24 cellular contexts compared by ENCODE assay signal in the genomic region with DNA sequence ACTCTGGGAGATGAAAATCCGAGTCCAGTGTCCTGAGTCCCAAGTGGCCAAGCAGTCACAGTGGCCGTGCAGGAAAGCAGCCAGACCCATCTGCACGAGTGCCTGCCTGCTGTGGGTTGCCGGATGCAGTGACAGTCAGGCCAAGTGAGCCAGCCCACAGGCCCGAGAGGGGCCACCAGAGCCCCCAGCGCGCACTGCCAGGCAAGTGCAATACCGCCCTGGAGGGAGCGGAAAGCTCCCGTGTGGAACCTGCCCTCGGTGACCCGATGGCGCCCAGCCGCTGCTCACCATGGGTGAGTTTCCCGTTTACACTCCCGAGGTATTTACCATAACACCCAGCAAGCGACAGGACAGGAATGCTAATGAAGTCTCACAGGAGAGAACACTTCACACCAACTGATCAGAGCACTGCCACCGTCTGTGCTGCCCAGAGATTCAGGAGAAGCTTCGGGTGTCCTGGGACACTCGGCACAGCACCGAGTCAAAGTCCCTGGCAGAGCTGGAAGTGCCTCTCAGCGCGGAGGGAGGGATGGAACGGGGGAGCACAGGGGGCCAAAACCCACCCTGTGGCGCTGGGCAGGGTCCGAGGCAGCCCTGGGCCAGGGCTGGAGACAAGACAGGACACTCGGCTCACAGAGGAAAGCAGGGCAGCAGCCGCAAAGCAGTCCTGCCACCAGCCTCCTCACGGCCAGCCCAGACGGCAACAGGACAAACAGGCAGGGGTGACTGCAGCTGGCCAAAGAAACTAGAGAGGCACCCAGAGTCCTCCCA. TPM values are rescaled to one million over a fixed set of nuclear protein-coding genes. Genes with fewer than 3 reads are reported as not detected.
DNase-seq lines count a peak whose midpoint lies in the region; ATAC-seq and TF ChIP-seq lines count a peak whose summit lies in the region.
"Had no signal": no experiment of that assay in that cellular context is flagged by ENCODE, and none has a peak within 500 bp of the region (broad histone marks: within the 10 kb centered on the region; RNA-seq: fewer than 3 reads in every experiment).

No MANE protein-coding gene starts in this region.

- no peaks in the 10 kb centered on the region for H3K27me3 Mint-ChIP-seq in T-helper 17 cell
- H3K27me3 Mint-ChIP-seq: activated CD8-positive, alpha-beta T cell treated with anti-CD3 and anti-CD28 coated beads for 36 hours; CD4-positive, CD25-positive, alpha-beta regulatory T cell; dendritic cell treated with granulocyte-macrophage colony-stimulating factor and Interleukin-4, amounts not matched to agents 40 ng/mL and 50 ng/mL, for 4 days; stimulated activated naive CD8-positive, alpha-beta T cell treated with anti-CD3 and anti-CD28 coated beads, Interleukin-15, amount 100 ng/mL, for 72 hours had no signal

- no peak overlapping the region for H3K4me2 ChIP-seq in MM.1S (ENCODE audit: low read depth, low read length)
- H3K4me2 ChIP-seq: PC-9 had no signal

- H3K4me3 ChIP-seq in iPS-15b (ENCODE audit: low read depth, low read length), result no peak overlapping the region
- no peak overlapping the region for H3K4me3 ChIP-seq in MM.1S (ENCODE audit: low read length)
- H3K4me3 ChIP-seq: adrenal gland, PC-9, tibial artery had no signal

- peaks cover 4% of the 10 kb centered on the region; the same call in 1 of the 2 replicates for H3K79me2 ChIP-seq in MM.1S (ENCODE audit: low read length)

- no peaks in the 10 kb centered on the region for H4K20me1 ChIP-seq in MM.1S (ENCODE audit: insufficient read depth, low read length)

- intact Hi-C loops in posterior vena cava (cut with DNase I), result loop anchor here in 1 of 2 donors (10.0 kb wide), 2 partner anchors 444 to 544 kb away; no protein-coding TSS in a partner anchor

- ATAC-seq in T-helper 17 cell (no peak), omental fat pad (ENCODE audit: low FRiP score) (no peak)
- ATAC-seq: activated CD8-positive, alpha-beta T cell treated with anti-CD3 and anti-CD28 coated beads for 36 hours; stimulated activated naive CD8-positive, alpha-beta T cell treated with anti-CD3 and anti-CD28 coated beads, Interleukin-15, amount 100 ng/mL, for 72 hours had no signal

- no peaks in the 10 kb centered on the region for H3K36me3 Mint-ChIP-seq in T-helper 17 cell (ENCODE audit: low read depth)

- H3K27me3 ChIP-seq in iPS-15b (ENCODE audit: control insufficient read depth, insufficient read depth, low read length), result no peaks in the 10 kb centered on the region
- no peaks in the 10 kb centered on the region for H3K27me3 ChIP-seq in MM.1S (replicated peaks; ENCODE audit: insufficient read depth, low read length)
- H3K27me3 ChIP-seq: adrenal gland, tibial artery had no signal

- H3K27ac ChIP-seq in MM.1S (ENCODE audit: low read length), result no peak overlapping the region
- H3K27ac ChIP-seq: PC-9, tibial artery had no signal

- peaks cover 17% of the 10 kb centered on the region for H3K4me1 Mint-ChIP-seq in T-helper 17 cell

- peak; percentile 34 for DNase-seq in ELF-1 (ENCODE audit: low read depth, low spot score)
- no peak for DNase-seq in T-helper 17 cell
- peak; percentile 78 for DNase-seq in posterior vena cava (ENCODE audit: low spot score)
- DNase-seq in MM.1S, result no peak
- no peak for DNase-seq in HPDE6-E6E7 (ENCODE audit: extremely low spot score)
- no peak for DNase-seq in omental fat pad (ENCODE audit: low spot score)
- DNase-seq: activated CD4-positive, CD25-positive, alpha-beta regulatory T cell treated with anti-CD3 and anti-CD28 coated beads, Interleukin-2, amount 50 U/mL, for 72 hours; activated CD8-positive, alpha-beta T cell treated with anti-CD3 and anti-CD28 coated beads for 36 hours; activated effector memory CD4-positive, alpha-beta T cell treated with anti-CD3 and anti-CD28 coated beads, Interleukin-2, amount 50 U/mL, for 16 hours; activated T-cell treated with anti-CD3 and anti-CD28 coated beads for 4 hours; CD4-positive, CD25-positive, alpha-beta regulatory T cell; GOT3; MV-4-11; NCI-H2171; NCI-H524; PC-9; retina; SHP77; stimulated activated naive CD8-positive, alpha-beta T cell treated with anti-CD3 and anti-CD28 coated beads, Interleukin-15, amount 100 ng/mL, for 72 hours; tibial artery had no signal

- H3F3A ChIP-seq in MM.1S (ENCODE audit: insufficient read depth, low read length), result no peaks in the 10 kb centered on the region

- H3K4me1 ChIP-seq in iPS-15b (ENCODE audit: control insufficient read depth, insufficient read depth, low read length) (peaks cover 5% of the 10 kb centered on the region), MM.1S (ENCODE audit: low read length) (no peaks in the 10 kb centered on the region)

- H3K4me3 Mint-ChIP-seq in T-helper 17 cell, result no peak overlapping the region
- H3K4me3 Mint-ChIP-seq: activated CD8-positive, alpha-beta T cell treated with anti-CD3 and anti-CD28 coated beads for 36 hours; CD4-positive, CD25-positive, alpha-beta regulatory T cell; dendritic cell treated with granulocyte-macrophage colony-stimulating factor and Interleukin-4, amounts not matched to agents 40 ng/mL and 50 ng/mL, for 4 days; stimulated activated naive CD8-positive, alpha-beta T cell treated with anti-CD3 and anti-CD28 coated beads, Interleukin-15, amount 100 ng/mL, for 72 hours had no signal

- peak overlapping the region; percentile 62 for H3K27ac Mint-ChIP-seq in T-helper 17 cell
- H3K27ac Mint-ChIP-seq: activated CD8-positive, alpha-beta T cell treated with anti-CD3 and anti-CD28 coated beads for 36 hours; dendritic cell treated with granulocyte-macrophage colony-stimulating factor and Interleukin-4, amounts not matched to agents 40 ng/mL and 50 ng/mL, for 4 days had no signal

- no peaks in the 10 kb centered on the region for H3K9me2 ChIP-seq in MM.1S (replicated peaks; ENCODE audit: insufficient read depth, low read length)

- H3K36me3 ChIP-seq in iPS-15b (ENCODE audit: control insufficient read depth, insufficient read depth, low read length), result peaks cover 58% of the 10 kb centered on the region
- peaks cover 37% of the 10 kb centered on the region; the same call in 1 of the 2 replicates for H3K36me3 ChIP-seq in MM.1S (replicated peaks; ENCODE audit: insufficient read depth, low read length)

- peak overlapping the region; percentile 3 for H3K9ac ChIP-seq in iPS-15b (ENCODE audit: low read depth, low read length)
- H3K9ac ChIP-seq in MM.1S (ENCODE audit: low read length), result no peak overlapping the region

- TF ChIP-seq CTCF in MM.1S (IDR thresholded peaks at IDR 0.05; ENCODE audit: low read length) (no peak), omental fat pad (IDR thresholded peaks at IDR 0.05) (no peak)

- no peaks in the 10 kb centered on the region for H3K9me3 ChIP-seq in T-helper 17 cell (ENCODE audit: control insufficient read depth, low read length, poor library complexity, severe bottlenecking)
- H3K9me3 ChIP-seq in iPS-15b (ENCODE audit: control insufficient read depth, insufficient read depth, low read length), result no peaks in the 10 kb centered on the region
- H3K9me3 ChIP-seq in MM.1S (replicated peaks; ENCODE audit: insufficient read depth, low read length), result no peaks in the 10 kb centered on the region
- H3K9me3 ChIP-seq: adrenal gland, tibial artery had no signal

- H2AFZ ChIP-seq in MM.1S (ENCODE audit: low read length), result no peak overlapping the region
- H2AFZ ChIP-seq: PC-9 had no signal

RNA-seq across cellular contexts. Expression of a gene that starts 21.3 kb away (rescaled TPM):
- 1 to 10 TPM; 2.0 to 2.8 TPM for total RNA-seq in T-helper 17 cell
- total RNA-seq in posterior vena cava, result under 1 TPM; 0.42 to 0.43 TPM
- 1 to 10 TPM in 3 of 4 donors, not detected in 1; 1.7 to 8.6 (median 1.8) TPM for total RNA-seq in omental fat pad
- total RNA-seq: glomerular endothelial cell had no signal

RNA-seq across cellular contexts. Expression of a gene that starts 33.5 kb away (rescaled TPM):
- total RNA-seq in T-helper 17 cell (100 to 1,000 TPM; 241 to 255 TPM), posterior vena cava (10 to 100 TPM; 50.9 to 57.3 TPM), omental fat pad (10 to 100 TPM; 32.0 to 77.9 (median 51.1) TPM)

RNA-seq across cellular contexts. Expression of a gene that starts 33.8 kb away (rescaled TPM):
- 100 to 1,000 TPM; 173 to 183 TPM for total RNA-seq in T-helper 17 cell
- total RNA-seq in posterior vena cava, result 10 to 100 TPM; 49.4 to 50.5 TPM
- total RNA-seq in omental fat pad, result 100 to 1,000 TPM in 2 of 4 donors, 10 to 100 TPM in 2; 56.7 to 139 (median 86.9) TPM

Comparison
In these comparisons a context has a peak if more than half of its experiments do, and no peak if none do; other contexts are left out.
1. DNase-seq: peak in ELF-1 (single experiment) and posterior vena cava (single experiment); none in T-helper 17 cell (0 of 3), MM.1S (single experiment), HPDE6-E6E7 (single experiment) and omental fat pad (single experiment).